9 cellular contexts compared by ENCODE assay signal in the genomic region with DNA sequence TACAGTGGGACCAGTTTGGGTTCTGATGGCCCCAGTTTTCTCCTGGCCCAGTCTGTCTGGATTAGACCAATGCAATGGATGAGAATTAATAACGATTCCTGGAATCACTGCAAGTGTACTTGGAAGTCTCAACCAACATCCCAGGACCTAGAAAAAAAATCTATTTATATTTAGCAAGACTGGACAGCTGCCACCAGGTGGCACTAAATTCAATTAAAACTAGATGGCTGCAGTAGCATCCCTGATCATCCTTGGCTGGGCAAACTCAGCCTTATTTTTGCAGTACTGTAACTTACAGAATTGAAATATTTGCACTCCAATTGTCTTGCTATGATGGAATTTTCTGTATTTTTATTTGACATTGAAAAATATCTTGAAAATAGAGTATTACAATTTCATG.
A peak's percentile ranks its signal among the peaks of the same experiment; 100 is the strongest.
DNase-seq lines count a peak whose midpoint lies in the region; ATAC-seq, FAIRE-seq and TF ChIP-seq lines count a peak whose summit lies in the region.
"Had no signal": no experiment of that assay in that cellular context is flagged by ENCODE, and none has a peak within 500 bp of the region (broad histone marks: within the 10 kb centered on the region; RNA-seq: fewer than 3 reads in every experiment).

No MANE protein-coding gene starts in this region.

- no peaks in the 10 kb centered on the region for H3K36me3 Mint-ChIP-seq in MCF 10A (ENCODE audit: insufficient read depth, unreplicated experiment)
- no peaks in the 10 kb centered on the region for H3K36me3 Mint-ChIP-seq in stimulated activated effector memory CD8-positive, alpha-beta T cell treated with anti-CD3 and anti-CD28 coated beads, Interleukin-12 subunit alpha, Interleukin-12 subunit beta, amount 100 ng/mL, for 72 hours

- no peaks in the 10 kb centered on the region for H3K36me3 ChIP-seq in GM23248 (ENCODE audit: low read depth)
- H3K36me3 ChIP-seq in SK-N-SH (replicated peaks in 1 of 2; ENCODE audit: control insufficient read depth in 1 of 2, insufficient read depth in 2 of 2, low read length in 1 of 2) = no peaks in the 10 kb centered on the region
- no peaks in the 10 kb centered on the region for H3K36me3 ChIP-seq in kidney (ENCODE audit: control insufficient read depth in 1 of 2, insufficient read depth in 2 of 2, low read length in 2 of 2)

- H3K27ac Mint-ChIP-seq in MCF 10A (ENCODE audit: low read depth, unreplicated experiment) = no peak overlapping the region
- H3K27ac Mint-ChIP-seq in stimulated activated effector memory CD8-positive, alpha-beta T cell treated with anti-CD3 and anti-CD28 coated beads, Interleukin-12 subunit alpha, Interleukin-12 subunit beta, amount 100 ng/mL, for 72 hours = no peak overlapping the region

- peak; percentile 80 for TF ChIP-seq CTCF in SK-N-SH (IDR thresholded peaks at IDR 0.05)
- peak; percentile 48 for TF ChIP-seq CTCF in MCF 10A (IDR thresholded peaks at IDR 0.05; ENCODE audit: unreplicated experiment)
- peak; percentile 50 for TF ChIP-seq CTCF in kidney (IDR thresholded peaks at IDR 0.05; ENCODE audit: borderline replicate concordance, extremely low read depth, insufficient read depth)

- CTCF ChIA-PET in SK-N-SH (lab: Yijun Ruan, JAX) (interaction anchor here (1.0 to 1.1 kb wide), 2 partner anchors 11 to 221 kb away, joined by 3 read pairs; no protein-coding TSS in a partner anchor), MCF 10A (lab: Yijun Ruan, JAX) (interaction anchor here (0.5 to 1.3 kb wide), 9 partner anchors 9 to 1638 kb away, joined by 3 to 5 read pairs (median 3); no protein-coding TSS in a partner anchor)

- no peaks in the 10 kb centered on the region for H3K9me3 Mint-ChIP-seq in MCF 10A (ENCODE audit: unreplicated experiment)
- peaks cover 8% of the 10 kb centered on the region for H3K9me3 Mint-ChIP-seq in stimulated activated effector memory CD8-positive, alpha-beta T cell treated with anti-CD3 and anti-CD28 coated beads, Interleukin-12 subunit alpha, Interleukin-12 subunit beta, amount 100 ng/mL, for 72 hours

- in situ Hi-C loops in GM23248 (cut with MboI) = no loop called here

- H3K4me2 ChIP-seq in GM23248 (ENCODE audit: unreplicated experiment) (no peak overlapping the region), SK-N-SH (no peak overlapping the region)

- no peaks in the 10 kb centered on the region for H3K27me3 Mint-ChIP-seq in MCF 10A (ENCODE audit: insufficient read depth, unreplicated experiment)

- H4K20me1 ChIP-seq in GM23248 (ENCODE audit: insufficient read depth) (no peaks in the 10 kb centered on the region), SK-N-SH (ENCODE audit: insufficient read depth) (no peaks in the 10 kb centered on the region)

- H3K27ac ChIP-seq in GM23248 = no peak overlapping the region
- H3K27ac ChIP-seq in SK-N-SH (ENCODE audit: low read depth in 2 of 2, low read length in 1 of 2) = peak overlapping the region in 1 of 2 experiments; percentile 72; a peak in 1 of 4 replicates
- no peak overlapping the region for H3K27ac ChIP-seq in kidney (ENCODE audit: low read depth in 2 of 2, low read length in 2 of 2)
- H3K27ac ChIP-seq: skin epidermis had no signal

- 10 to 20% methylated on average over 1 of the region's 1 CpG for WGBS in GM23248 (ENCODE audit: low coverage in 1 of 2, low lambda C conversion rate in 2 of 2, missing lambda C conversion rate in 2 of 2), 2 experiments
- WGBS in SK-N-SH (ENCODE audit: low lambda C conversion rate) = 0% methylated on average over 1 of the region's 1 CpG

- H3K4me3 ChIP-seq in GM23248 (no peak overlapping the region), SK-N-SH (ENCODE audit: low read depth in 2 of 2, low read length in 1 of 2) (no peak overlapping the region; a peak in 1 of 4 replicates), kidney (ENCODE audit: low read length in 2 of 2) (no peak overlapping the region)
- H3K4me3 ChIP-seq: skin epidermis had no signal

- H3K4me1 ChIP-seq in GM23248 (ENCODE audit: insufficient read depth) = peaks cover 22% of the 10 kb centered on the region
- peaks cover 4 to 14% of the 10 kb centered on the region in 2 experiments for H3K4me1 ChIP-seq in SK-N-SH (ENCODE audit: control insufficient read depth in 1 of 2, insufficient read depth in 2 of 2, low read depth in 1 of 2, low read length in 1 of 2)
- no peaks in the 10 kb centered on the region for H3K4me1 ChIP-seq in kidney (ENCODE audit: control insufficient read depth in 1 of 2, insufficient read depth in 1 of 2, low read depth in 1 of 2, low read length in 2 of 2)

- TF ChIP-seq EP300 in SK-N-SH (IDR thresholded peaks at IDR 0.05; ENCODE audit: borderline replicate concordance in 1 of 2, low read depth in 1 of 2, low read length in 1 of 2) = no peak

- H2AFZ ChIP-seq in GM23248 (peak overlapping the region; percentile 21; the same call in 1 of the 2 replicates), SK-N-SH (ENCODE audit: low read depth) (no peak overlapping the region)

- no peaks in the 10 kb centered on the region for H3K79me2 ChIP-seq in GM23248 (ENCODE audit: insufficient read depth)
- no peaks in the 10 kb centered on the region for H3K79me2 ChIP-seq in SK-N-SH (ENCODE audit: insufficient read depth)

- H3K27me3 ChIP-seq in GM23248 (replicated peaks; ENCODE audit: insufficient read depth) = no peaks in the 10 kb centered on the region
- no peaks in the 10 kb centered on the region for H3K27me3 ChIP-seq in SK-N-SH (ENCODE audit: insufficient read depth)

- no peaks in the 10 kb centered on the region for H3K9me3 ChIP-seq in GM23248 (ENCODE audit: low read depth)
- no peaks in the 10 kb centered on the region for H3K9me3 ChIP-seq in SK-N-SH
- no peaks in the 10 kb centered on the region for H3K9me3 ChIP-seq in kidney (ENCODE audit: control insufficient read depth in 1 of 2, low read length in 2 of 2)

- H3F3A ChIP-seq in GM23248 (ENCODE audit: insufficient read depth) (peaks cover 9% of the 10 kb centered on the region; the same call in 1 of the 2 replicates), SK-N-SH (replicated peaks; ENCODE audit: insufficient read depth) (peaks cover 15% of the 10 kb centered on the region)

- no TSS peak for BruUV-seq in MCF 10A (replicated peaks; lab: Mats Ljungman, UMichigan)

- peak; percentile 31 for ATAC-seq in stimulated activated effector memory CD8-positive, alpha-beta T cell treated with anti-CD3 and anti-CD28 coated beads, Interleukin-12 subunit alpha, Interleukin-12 subunit beta, amount 100 ng/mL, for 72 hours
- no peak for ATAC-seq in GM18517 (IDR thresholded peaks at IDR 0.05; ENCODE audit: unreplicated experiment)

- FAIRE-seq in kidney (lab: Jason Lieb, UNC) = peak; percentile 13

- peak; percentile 79 for TF ChIP-seq RAD21 in SK-N-SH (IDR thresholded peaks at IDR 0.05; ENCODE audit: low read length)

- intact Hi-C loops in MCF 10A (cut with micrococcal nuclease) = loop anchor here (2.0 to 10.0 kb wide), 3 partner anchors 71 to 1627 kb away; no protein-coding TSS in a partner anchor
- intact Hi-C loops in kidney (cut with DNase I) = loop anchor here (10.0 kb wide), 1 partner anchor 1631 kb away; no protein-coding TSS in a partner anchor

- no peaks in the 10 kb centered on the region for H3K4me1 Mint-ChIP-seq in MCF 10A (ENCODE audit: insufficient read depth, unreplicated experiment)
- no peaks in the 10 kb centered on the region for H3K4me1 Mint-ChIP-seq in stimulated activated effector memory CD8-positive, alpha-beta T cell treated with anti-CD3 and anti-CD28 coated beads, Interleukin-12 subunit alpha, Interleukin-12 subunit beta, amount 100 ng/mL, for 72 hours

- no peak overlapping the region for H3K4me3 Mint-ChIP-seq in MCF 10A (ENCODE audit: unreplicated experiment)
- no peak overlapping the region for H3K4me3 Mint-ChIP-seq in stimulated activated effector memory CD8-positive, alpha-beta T cell treated with anti-CD3 and anti-CD28 coated beads, Interleukin-12 subunit alpha, Interleukin-12 subunit beta, amount 100 ng/mL, for 72 hours

- H3K9me2 ChIP-seq in GM23248 (ENCODE audit: insufficient read depth) = no peaks in the 10 kb centered on the region
- no peaks in the 10 kb centered on the region for H3K9me2 ChIP-seq in SK-N-SH

- DNase-seq in COLO668 (lab: John Stamatoyannopoulos, UW; ENCODE audit: unreplicated experiment) (peak; percentile 42), GM23248 (peak; percentile 84), NCI-H1048 (lab: John Stamatoyannopoulos, UW) (peak; percentile 56), SK-N-SH (peak; percentile 50), MCF 10A (ENCODE audit: unreplicated experiment) (peak; percentile 70), kidney (no peak)
- no peak for DNase-seq in stimulated activated effector memory CD8-positive, alpha-beta T cell treated with anti-CD3 and anti-CD28 coated beads, Interleukin-12 subunit alpha, Interleukin-12 subunit beta, amount 100 ng/mL, for 72 hours (ENCODE audit: low spot score in 2 of 2)

- POLR2A ChIA-PET in SK-N-SH (lab: Yijun Ruan, JAX) = no interaction called here
- POLR2A ChIA-PET in MCF 10A (lab: Yijun Ruan, JAX) = no interaction called here

- H3K9ac ChIP-seq in GM23248 (no peak overlapping the region), SK-N-SH (no peak overlapping the region), kidney (ENCODE audit: low read length in 2 of 2) (no peak overlapping the region)

TF ChIP-seq in SK-N-SH, 30 proteins besides CTCF, POLR2A, EP300 and RAD21:
- TF ChIP-seq SMC3 (IDR thresholded peaks at IDR 0.05; ENCODE audit: low read depth, low read length) = peak; percentile 67
- TF ChIP-seq, protein P1, sequence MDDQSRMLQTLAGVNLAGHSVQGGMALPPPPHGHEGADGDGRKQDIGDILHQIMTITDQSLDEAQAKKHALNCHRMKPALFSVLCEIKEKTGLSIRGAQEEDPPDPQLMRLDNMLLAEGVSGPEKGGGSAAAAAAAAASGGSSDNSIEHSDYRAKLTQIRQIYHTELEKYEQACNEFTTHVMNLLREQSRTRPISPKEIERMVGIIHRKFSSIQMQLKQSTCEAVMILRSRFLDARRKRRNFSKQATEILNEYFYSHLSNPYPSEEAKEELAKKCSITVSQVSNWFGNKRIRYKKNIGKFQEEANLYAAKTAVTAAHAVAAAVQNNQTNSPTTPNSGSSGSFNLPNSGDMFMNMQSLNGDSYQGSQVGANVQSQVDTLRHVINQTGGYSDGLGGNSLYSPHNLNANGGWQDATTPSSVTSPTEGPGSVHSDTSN (IDR thresholded peaks at IDR 0.05) = no peak
TF ChIP-seq in SK-N-SH: peak in this region for 1.

Comparison
In these comparisons a context has a peak if more than half of its experiments do, and no peak if none do; other contexts are left out.
1. DNase-seq: peak in COLO668 (single experiment), GM23248 (single experiment), NCI-H1048 (single experiment), SK-N-SH (single experiment) and MCF 10A (single experiment); none in kidney (single experiment) and stimulated activated effector memory CD8-positive, alpha-beta T cell treated with anti-CD3 and anti-CD28 coated beads, Interleukin-12 subunit alpha, Interleukin-12 subunit beta, amount 100 ng/mL, for 72 hours (0 of 2).
2. Peak in every context shown above with its lines, with median percentiles within 50 percentile points of each other: CTCF ChIP-seq.